ENCODE assay signal across 2 cellular contexts in genomic region chr18:44679912-44680270, GRCh38.
TF ChIP-seq lines count a peak whose summit lies in the region.

No MANE protein-coding gene starts in this region.

TF ChIP-seq in IMR-90, 13 proteins besides CTCF, POLR2A, EP300 and RAD21:
- TF ChIP-seq USF2 (IDR thresholded peaks at IDR 0.05; ENCODE audit: low read depth, low read length) (no peak), CHD1 (IDR thresholded peaks at IDR 0.05; ENCODE audit: low read depth, low read length) (no peak), MAFK (IDR thresholded peaks at IDR 0.05; ENCODE audit: low read depth, low read length) (no peak), MXI1 (IDR thresholded peaks at IDR 0.05; ENCODE audit: borderline replicate concordance, low read depth, low read length) (no peak), ELK1 (IDR thresholded peaks at IDR 0.05; ENCODE audit: borderline replicate concordance, low read depth, low read length) (no peak), NFE2L2 (IDR thresholded peaks at IDR 0.05; ENCODE audit: low read depth, low read length) (no peak), CEBPB (IDR thresholded peaks at IDR 0.05; ENCODE audit: low read depth, low read length) (no peak), BHLHE40 (IDR thresholded peaks at IDR 0.05; ENCODE audit: low read depth, low read length) (no peak), RCOR1 (IDR thresholded peaks at IDR 0.05; ENCODE audit: insufficient replicate concordance, low read length) (no peak), MAZ (IDR thresholded peaks at IDR 0.05; ENCODE audit: borderline replicate concordance, low read depth, low read length) (no peak), RFX5 (IDR thresholded peaks at IDR 0.05; ENCODE audit: low read depth, low read length) (no peak), FOS (IDR thresholded peaks at IDR 0.05; ENCODE audit: low read depth, low read length) (no peak), SMC3 (IDR thresholded peaks at IDR 0.05; ENCODE audit: low read depth, low read length) (no peak)

TF ChIP-seq in HepG2, 621 proteins besides CTCF, POLR2A, EP300 and RAD21 (continued from another document):
- TF ChIP-seq ZNF441 (CRISPR knock-in tag; IDR thresholded peaks at IDR 0.05; ENCODE audit: borderline replicate concordance) (0 out of 2 replicates have a peak, but pooled peaks have one; percentile 3), DPF2 (CRISPR knock-in tag; IDR thresholded peaks at IDR 0.05; ENCODE audit: borderline replicate concordance, low read depth) (no peak), ZNF350 (CRISPR knock-in tag; IDR thresholded peaks at IDR 0.05; ENCODE audit: borderline replicate concordance, low read depth) (no peak), ZNF264 (CRISPR knock-in tag; IDR thresholded peaks at IDR 0.05) (no peak), ZNF850 (CRISPR knock-in tag; conservative IDR thresholded peaks at IDR 0.05) (no peak), THAP9 (CRISPR knock-in tag; IDR thresholded peaks at IDR 0.05; ENCODE audit: borderline replicate concordance) (no peak), ZNF644 (CRISPR knock-in tag; IDR thresholded peaks at IDR 0.05; ENCODE audit: low read depth) (no peak), HNF1B (CRISPR knock-in tag; IDR thresholded peaks at IDR 0.05) (no peak), RBFOX2 (IDR thresholded peaks at IDR 0.05; ENCODE audit: low read depth, low read length) (peak; percentile 0; the same call in 1 of the 2 replicates), MATR3 (CRISPR knock-in tag; IDR thresholded peaks at IDR 0.05) (no peak), ZMAT3 (CRISPR knock-in tag; conservative IDR thresholded peaks at IDR 0.05) (no peak), CENPBD1 (CRISPR knock-in tag; IDR thresholded peaks at IDR 0.05; ENCODE audit: borderline replicate concordance, low read depth) (no peak)
